40 cellular contexts compared by ENCODE assay signal in genomic region chr4:102311407-102311806, GRCh38.
"Had no signal": no experiment of that assay in that cellular context is flagged by ENCODE, and none has a peak within 500 bp of the region (broad histone marks: within the 10 kb centered on the region; RNA-seq: fewer than 3 reads in every experiment).

No MANE protein-coding gene starts in this region.

- H3K27ac Mint-ChIP-seq: activated naive CD4-positive, alpha-beta T cell treated with anti-CD3 and anti-CD28 coated beads for 36 hours; activated naive CD4-positive, alpha-beta T cell treated with anti-CD3 and anti-CD28 coated beads, Interleukin-2, amount 10 ng/mL, durations not matched to agents 7 days and 5 days; activated naive CD4-positive, alpha-beta T cell treated with anti-CD3 and anti-CD28 coated beads, Interleukin-2, amount 50 U/mL, for 24 hours; activated naive CD4-positive, alpha-beta T cell treated with anti-CD3 and anti-CD28 coated beads, Interleukin-2, amount 50 U/mL, for 72 hours; activated naive CD8-positive, alpha-beta T cell; activated naive CD8-positive, alpha-beta T cell treated with anti-CD3 and anti-CD28 coated beads for 36 hours; activated naive CD8-positive, alpha-beta T cell treated with anti-CD3 and anti-CD28 coated beads, Interleukin-2, amount 10 ng/mL, durations not matched to agents 7 days and 5 days; activated naive CD8-positive, alpha-beta T cell treated with anti-CD3 and anti-CD28 coated beads, Interleukin-2, amount 50 U/mL, for 24 hours; activated T-cell treated with anti-CD3 and anti-CD28 coated beads, Interleukin-2, amount 50 U/mL, for 24 hours; activated T-cell treated with anti-CD3 and anti-CD28 coated beads, Interleukin-2, amount 50 U/mL, for 72 hours; activated T-helper 1 cell treated with anti-CD3 and anti-CD28 coated beads, Interleukin-12 subunit alpha, Interleukin-12 subunit beta, Interleukin-2, Interleukin-4 antibody, amounts not matched to agents 30 ng/mL and 10 ng/mL and 1 ng/mL, durations not matched to agents 14 hours and 24 hours and 36 hours; activated T-helper 17 cell treated with anti-CD3 and anti-CD28 coated beads, Interleukin-2, amount 50 U/mL, for 72 hours; activated T-helper 2 cell treated with anti-CD3 and anti-CD28 coated beads, Interferon-gamma antibody, Interleukin-2, Interleukin-4, amounts not matched to agents 10 μg/mL and 5 μg/mL and 100 μg/mL, durations not matched to agents 14 hours and 24 hours and 36 hours; brain had no signal

- H3K4me1 Mint-ChIP-seq: brain had no signal

- H3K36me3 Mint-ChIP-seq: brain had no signal

- H3K27ac ChIP-seq: adrenal gland, ascending aorta, body of pancreas, brain microvascular endothelial cell, breast epithelium, cardiac muscle cell had no signal

- H3K36me3 ChIP-seq: adrenal gland, ascending aorta, brain microvascular endothelial cell, breast epithelium, cardiac muscle cell had no signal

- H3K27me3 ChIP-seq: adrenal gland, ascending aorta, body of pancreas, brain microvascular endothelial cell, breast epithelium, cardiac muscle cell had no signal

- H3K4me3 Mint-ChIP-seq: activated naive CD4-positive, alpha-beta T cell treated with anti-CD3 and anti-CD28 coated beads for 36 hours; activated naive CD4-positive, alpha-beta T cell treated with anti-CD3 and anti-CD28 coated beads, Interleukin-2, amount 10 ng/mL, durations not matched to agents 7 days and 5 days; activated naive CD4-positive, alpha-beta T cell treated with anti-CD3 and anti-CD28 coated beads, Interleukin-2, amount 50 U/mL, for 24 hours; activated naive CD8-positive, alpha-beta T cell; activated naive CD8-positive, alpha-beta T cell treated with anti-CD3 and anti-CD28 coated beads for 36 hours; activated naive CD8-positive, alpha-beta T cell treated with anti-CD3 and anti-CD28 coated beads, Interleukin-2, amount 10 ng/mL, durations not matched to agents 7 days and 5 days; activated naive CD8-positive, alpha-beta T cell treated with anti-CD3 and anti-CD28 coated beads, Interleukin-2, amount 50 U/mL, for 24 hours; activated T-cell treated with anti-CD3 and anti-CD28 coated beads, Interleukin-2, amount 50 U/mL, for 24 hours; activated T-cell treated with anti-CD3 and anti-CD28 coated beads, Interleukin-2, amount 50 U/mL, for 4 hours; activated T-cell treated with anti-CD3 and anti-CD28 coated beads, Interleukin-2, amount 50 U/mL, for 72 hours; activated T-helper 1 cell treated with anti-CD3 and anti-CD28 coated beads, Interleukin-12 subunit alpha, Interleukin-12 subunit beta, Interleukin-2, Interleukin-4 antibody, amounts not matched to agents 30 ng/mL and 10 ng/mL and 1 ng/mL, durations not matched to agents 14 hours and 24 hours and 36 hours; activated T-helper 17 cell treated with anti-CD3 and anti-CD28 coated beads, Interleukin-2, amount 50 U/mL, for 72 hours; brain; central memory CD8-positive, alpha-beta T cell had no signal

- H3K27me3 Mint-ChIP-seq: activated naive CD4-positive, alpha-beta T cell treated with anti-CD3 and anti-CD28 coated beads, Interleukin-2, amount 10 ng/mL, durations not matched to agents 7 days and 5 days; activated naive CD4-positive, alpha-beta T cell treated with anti-CD3 and anti-CD28 coated beads, Interleukin-2, amount 50 U/mL, for 24 hours; activated naive CD8-positive, alpha-beta T cell; activated naive CD8-positive, alpha-beta T cell treated with anti-CD3 and anti-CD28 coated beads for 36 hours; activated naive CD8-positive, alpha-beta T cell treated with anti-CD3 and anti-CD28 coated beads, Interleukin-2, amount 10 ng/mL, durations not matched to agents 7 days and 5 days; activated naive CD8-positive, alpha-beta T cell treated with anti-CD3 and anti-CD28 coated beads, Interleukin-2, amount 50 U/mL, for 24 hours; activated T-cell treated with anti-CD3 and anti-CD28 coated beads, Interleukin-2, amount 50 U/mL, for 24 hours; activated T-helper 17 cell treated with anti-CD3 and anti-CD28 coated beads, Interleukin-2, amount 50 U/mL, for 72 hours; brain; central memory CD8-positive, alpha-beta T cell had no signal

- H3K4me3 ChIP-seq: adrenal gland, ascending aorta, body of pancreas, breast epithelium, cardiac muscle cell had no signal

- H3K9me3 ChIP-seq: adrenal gland, ascending aorta, body of pancreas, breast epithelium had no signal

- FAIRE-seq: astrocyte, bronchial epithelial cell had no signal

- H3K9me3 Mint-ChIP-seq: activated naive CD4-positive, alpha-beta T cell treated with anti-CD3 and anti-CD28 coated beads for 36 hours; activated naive CD4-positive, alpha-beta T cell treated with anti-CD3 and anti-CD28 coated beads, Interleukin-2, amount 10 ng/mL, durations not matched to agents 7 days and 5 days; activated naive CD4-positive, alpha-beta T cell treated with anti-CD3 and anti-CD28 coated beads, Interleukin-2, amount 50 U/mL, for 24 hours; activated naive CD4-positive, alpha-beta T cell treated with anti-CD3 and anti-CD28 coated beads, Interleukin-2, amount 50 U/mL, for 72 hours; activated naive CD8-positive, alpha-beta T cell treated with anti-CD3 and anti-CD28 coated beads for 36 hours; activated naive CD8-positive, alpha-beta T cell treated with anti-CD3 and anti-CD28 coated beads, Interleukin-2, amount 10 ng/mL, durations not matched to agents 7 days and 5 days; activated naive CD8-positive, alpha-beta T cell treated with anti-CD3 and anti-CD28 coated beads, Interleukin-2, amount 50 U/mL, for 24 hours; activated T-cell treated with anti-CD3 and anti-CD28 coated beads, Interleukin-2, amount 50 U/mL, for 24 hours; activated T-cell treated with anti-CD3 and anti-CD28 coated beads, Interleukin-2, amount 50 U/mL, for 4 hours; activated T-cell treated with anti-CD3 and anti-CD28 coated beads, Interleukin-2, amount 50 U/mL, for 72 hours; activated T-helper 1 cell treated with anti-CD3 and anti-CD28 coated beads, Interleukin-12 subunit alpha, Interleukin-12 subunit beta, Interleukin-2, Interleukin-4 antibody, amounts not matched to agents 30 ng/mL and 10 ng/mL and 1 ng/mL, durations not matched to agents 14 hours and 24 hours and 36 hours; activated T-helper 17 cell treated with anti-CD3 and anti-CD28 coated beads, Interleukin-2, amount 50 U/mL, for 72 hours; activated T-helper 2 cell treated with anti-CD3 and anti-CD28 coated beads, Interferon-gamma antibody, Interleukin-2, Interleukin-4, amounts not matched to agents 10 μg/mL and 5 μg/mL and 100 μg/mL, durations not matched to agents 14 hours and 24 hours and 36 hours; brain; central memory CD8-positive, alpha-beta T cell had no signal

- ATAC-seq: activated naive CD4-positive, alpha-beta T cell treated with anti-CD3 and anti-CD28 coated beads, Interleukin-2, amount 50 U/mL, for 72 hours; activated naive CD8-positive, alpha-beta T cell treated with anti-CD3 and anti-CD28 coated beads, Interleukin-2, amount 50 U/mL, for 24 hours; activated T-cell treated with anti-CD3 and anti-CD28 coated beads, Interleukin-2, amount 50 U/mL, for 4 hours; activated T-cell treated with anti-CD3 and anti-CD28 coated beads, Interleukin-2, amount 50 U/mL, for 72 hours; activated T-helper 17 cell treated with anti-CD3 and anti-CD28 coated beads, Interleukin-2, amount 50 U/mL, for 72 hours; body of pancreas had no signal

- H3K4me1 ChIP-seq: adrenal gland, ascending aorta, body of pancreas, breast epithelium had no signal

- DNase-seq: activated effector memory CD4-positive, alpha-beta T cell treated with anti-CD3 and anti-CD28 coated beads, Interleukin-2, amount 50 U/mL, for 16 hours; activated effector memory CD4-positive, alpha-beta T cell treated with Interleukin-2 at 50 U/mL for 16 hours; activated gamma-delta T cell; activated gamma-delta T cell treated with Interleukin-2 at 50 U/mL for 16 hours; activated naive CD4-positive, alpha-beta T cell; activated naive CD4-positive, alpha-beta T cell treated with anti-CD3 and anti-CD28 coated beads for 36 hours; activated naive CD4-positive, alpha-beta T cell treated with anti-CD3 and anti-CD28 coated beads, Interleukin-2, amount 10 ng/mL, durations not matched to agents 7 days and 5 days; activated naive CD4-positive, alpha-beta T cell treated with anti-CD3 and anti-CD28 coated beads, Interleukin-2, amount 50 U/mL, for 16 hours; activated naive CD4-positive, alpha-beta T cell treated with Interleukin-2 at 50 U/mL for 16 hours; activated naive CD8-positive, alpha-beta T cell treated with anti-CD3 and anti-CD28 coated beads for 36 hours; activated naive CD8-positive, alpha-beta T cell treated with anti-CD3 and anti-CD28 coated beads, Interleukin-2, amount 10 ng/mL, durations not matched to agents 7 days and 5 days; activated naive CD8-positive, alpha-beta T cell treated with anti-CD3 and anti-CD28 coated beads, Interleukin-2, amount 50 U/mL, for 24 hours; activated T-cell treated with anti-CD3 and anti-CD28 coated beads, Interleukin-2, amount 50 U/mL, for 1 hour; activated T-cell treated with anti-CD3 and anti-CD28 coated beads, Interleukin-2, amount 50 U/mL, for 24 hours; activated T-cell treated with anti-CD3 and anti-CD28 coated beads, Interleukin-2, amount 50 U/mL, for 4 hours; activated T-cell treated with anti-CD3 and anti-CD28 coated beads, Interleukin-2, amount 50 U/mL, for 48 hours; activated T-cell treated with anti-CD3 and anti-CD28 coated beads, Interleukin-2, amount 50 U/mL, for 72 hours; adrenal gland; amniotic stem cell; amygdala; anterior cingulate cortex; aorta; body of pancreas; brain microvascular endothelial cell; caudate nucleus; central memory CD4-positive, alpha-beta T cell; cerebellar nuclear complex had no signal
